Comparison of ENCODE assay signal across 7 cellular contexts in genomic region chr1:54487571-54488050, GRCh38.
A peak's percentile ranks its signal among the peaks of the same experiment; 100 is the strongest.
DNase-seq lines count a peak whose midpoint lies in the region; ATAC-seq and TF ChIP-seq lines count a peak whose summit lies in the region.

No MANE protein-coding gene starts in this region.

- H3K9me3 Mint-ChIP-seq in naive thymus-derived CD4-positive, alpha-beta T cell: no peaks in the 10 kb centered on the region

- POLR2A ChIA-PET in naive thymus-derived CD4-positive, alpha-beta T cell (lab: Charles Lee): interaction anchor here (0.6 to 5.7 kb wide), 8 partner anchors 10 to 203 kb away, joined by 3 to 70 read pairs (median 11); partner anchors contain the start of gene SSBP3

- CTCF ChIA-PET in naive thymus-derived CD4-positive, alpha-beta T cell (lab: Charles Lee): interaction anchor here (0.6 to 1.7 kb wide), 8 partner anchors 10 to 366 kb away, joined by 3 to 12 read pairs (median 4); partner anchors contain the start of gene SSBP3

- no peak overlapping the region for H2AFZ ChIP-seq in OCI-LY1 (ENCODE audit: low read length)

- peaks cover 31 to 60% (median 46%) of the 10 kb centered on the region in 7 donors for H3K4me1 Mint-ChIP-seq in naive thymus-derived CD4-positive, alpha-beta T cell

- H3K4me3 ChIP-seq in OCI-LY1 (ENCODE audit: low read depth, low read length, poor library complexity, severe bottlenecking) (peak overlapping the region; percentile 59), ectodermal cell (ENCODE audit: insufficient read depth, low read depth, low read length) (peak overlapping the region; percentile 37)
- peak overlapping the region; percentile 83 for H3K4me3 ChIP-seq in naive thymus-derived CD4-positive, alpha-beta T cell (ENCODE audit: low read length)

- peak overlapping the region; percentile 75 to 95 (median 88) for H3K4me3 Mint-ChIP-seq in naive thymus-derived CD4-positive, alpha-beta T cell

- H3K36me3 Mint-ChIP-seq in naive thymus-derived CD4-positive, alpha-beta T cell: no peaks in the 10 kb centered on the region

- H3K9me3 ChIP-seq in OCI-LY1 (ENCODE audit: low read length) (no peaks in the 10 kb centered on the region), ectodermal cell (ENCODE audit: control insufficient read depth, low read length) (no peaks in the 10 kb centered on the region)
- H3K9me3 ChIP-seq in naive thymus-derived CD4-positive, alpha-beta T cell (ENCODE audit: control insufficient read depth in 2 of 3, low read length in 3 of 3): no peaks in the 10 kb centered on the region

- H3K4me1 ChIP-seq in OCI-LY1 (ENCODE audit: insufficient read depth, low read length, severe bottlenecking) (peaks cover 23% of the 10 kb centered on the region), ectodermal cell (ENCODE audit: control insufficient read depth, insufficient read depth, low read length) (peaks cover 27% of the 10 kb centered on the region)
- H3K4me1 ChIP-seq in naive thymus-derived CD4-positive, alpha-beta T cell (ENCODE audit: control insufficient read depth in 2 of 2, insufficient read depth in 2 of 2, low read length in 2 of 2): peaks cover 25 to 33% of the 10 kb centered on the region in 2 donors

- TF ChIP-seq CTCF in OCI-LY1 (IDR thresholded peaks at IDR 0.05; ENCODE audit: low read length) (no peak), GM20000 (IDR thresholded peaks at IDR 0.05; ENCODE audit: extremely low read depth, missing control alignments) (no peak)

- H3K27ac ChIP-seq in OCI-LY1 (ENCODE audit: low read depth, low read length, poor library complexity, severe bottlenecking) (peak overlapping the region; percentile 40), ectodermal cell (ENCODE audit: insufficient read depth, low read depth, low read length, poor library complexity, severe bottlenecking) (peak overlapping the region; percentile 82)
- peak overlapping the region; percentile 75 for H3K27ac ChIP-seq in naive thymus-derived CD4-positive, alpha-beta T cell (ENCODE audit: low read depth, low read length)

- peak overlapping the region; percentile 44; the same call in 1 of the 2 replicates for H3K9ac ChIP-seq in OCI-LY1 (ENCODE audit: low read length)

- WGBS in ectodermal cell, 2 experiments: 5 to 6% methylated on average over 21 of the region's 21 CpGs

- intact Hi-C loops in naive thymus-derived CD4-positive, alpha-beta T cell (cut with micrococcal nuclease): loop anchor here (1.0 to 5.0 kb wide), 13 partner anchors 10 to 650 kb away; partner anchors contain the start of genes IFT25 (in 2 of the 2), LRRC42 (in 2 of the 2), TCEANC2 (in 2 of the 2) and TMEM59 (in 2 of the 2)

- ATAC-seq in GM18498 (IDR thresholded peaks at IDR 0.05; ENCODE audit: unreplicated experiment): peak; percentile 3
- no peak for ATAC-seq in naive thymus-derived CD4-positive, alpha-beta T cell
- ATAC-seq in GM19463 (IDR thresholded peaks at IDR 0.05; ENCODE audit: unreplicated experiment): no peak

- no peaks in the 10 kb centered on the region for H4K20me1 ChIP-seq in OCI-LY1 (ENCODE audit: insufficient read depth, low read length)

- peaks cover 5% of the 10 kb centered on the region; the same call in 1 of the 2 replicates for H3K27me3 ChIP-seq in OCI-LY1 (ENCODE audit: insufficient read depth, low read length)
- H3K27me3 ChIP-seq in ectodermal cell (ENCODE audit: control insufficient read depth, insufficient read depth, low read length, poor library complexity, severe bottlenecking): peaks cover 23% of the 10 kb centered on the region
- no peaks in the 10 kb centered on the region for H3K27me3 ChIP-seq in naive thymus-derived CD4-positive, alpha-beta T cell (ENCODE audit: control insufficient read depth in 2 of 2, insufficient read depth in 2 of 2, low read length in 2 of 2)

- no peak for DNase-seq in naive thymus-derived CD4-positive, alpha-beta T cell
- DNase-seq in D341Med (ENCODE audit: low spot score) (no peak), GM20000 (ENCODE audit: low spot score) (no peak)

- H3K79me2 ChIP-seq in OCI-LY1 (ENCODE audit: insufficient read depth, low read length): no peaks in the 10 kb centered on the region

- H3K27ac Mint-ChIP-seq in naive thymus-derived CD4-positive, alpha-beta T cell: peak overlapping the region; percentile 72 to 93 (median 88)

- peak overlapping the region; percentile 64 for H3K4me2 ChIP-seq in OCI-LY1 (ENCODE audit: low read length)

- no peaks in the 10 kb centered on the region; the same call in 1 of the 2 replicates for H3F3A ChIP-seq in OCI-LY1 (ENCODE audit: insufficient read depth, low read length)

- H3K27me3 Mint-ChIP-seq in naive thymus-derived CD4-positive, alpha-beta T cell: peaks cover 0 to 37% (median 0%) of the 10 kb centered on the region in 5 donors

- H3K36me3 ChIP-seq in OCI-LY1 (ENCODE audit: insufficient read depth, low read length) (no peaks in the 10 kb centered on the region), ectodermal cell (ENCODE audit: control insufficient read depth, insufficient read depth, low read length) (no peaks in the 10 kb centered on the region)
- no peaks in the 10 kb centered on the region for H3K36me3 ChIP-seq in naive thymus-derived CD4-positive, alpha-beta T cell (ENCODE audit: control insufficient read depth in 2 of 3, insufficient read depth in 3 of 3, low read length in 3 of 3)

- H3K9me2 ChIP-seq in OCI-LY1 (ENCODE audit: low read depth, low read length): no peaks in the 10 kb centered on the region
